ENCODE assay signal across 8 cellular contexts in the genomic region with DNA sequence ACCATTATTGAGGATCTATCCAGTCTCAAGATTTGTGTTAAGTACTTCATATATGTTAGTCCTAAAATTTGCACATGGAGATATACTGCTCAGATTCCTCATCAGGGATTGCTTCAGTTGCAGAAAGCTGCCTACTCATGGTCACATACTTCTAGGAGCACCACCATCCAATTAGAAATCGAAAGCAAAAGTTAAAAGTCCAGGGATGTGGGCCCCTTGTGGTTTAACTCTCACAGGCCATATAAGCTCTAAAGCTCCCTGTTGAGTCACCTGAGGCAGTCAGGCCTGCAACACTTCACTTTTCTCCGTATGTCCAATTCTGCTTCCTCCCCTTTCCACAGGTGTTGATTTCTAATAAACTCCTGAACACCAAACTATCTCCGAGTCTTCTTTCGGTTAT.
DNase-seq lines count a peak whose midpoint lies in the region; ATAC-seq and TF ChIP-seq lines count a peak whose summit lies in the region.

No MANE protein-coding gene starts in this region.

- no peak for TF ChIP-seq CTCF in OCI-LY3 (IDR thresholded peaks at IDR 0.05; ENCODE audit: low read depth, low read length)

- no peaks in the 10 kb centered on the region for H3K79me2 ChIP-seq in OCI-LY3 (ENCODE audit: low read length)

- peak overlapping the region; percentile 29 for H3K4me3 ChIP-seq in OCI-LY3 (ENCODE audit: low read length)

- H3K36me3 ChIP-seq in OCI-LY3 (replicated peaks; ENCODE audit: low read depth, low read length), result peaks cover 10% of the 10 kb centered on the region

- H3K9ac ChIP-seq in OCI-LY3 (ENCODE audit: low read length), result no peak overlapping the region

- peaks cover 19% of the 10 kb centered on the region for H3K4me1 ChIP-seq in OCI-LY3 (ENCODE audit: low read length)

- H3K27ac ChIP-seq in OCI-LY3 (ENCODE audit: low read length), result no peak overlapping the region

- DNase-seq in AG20443 (ENCODE audit: low spot score) (peak; percentile 9), middle frontal gyrus (ENCODE audit: extremely low spot score, low spot score) (no peak)
- DNase-seq in central memory CD4-positive, alpha-beta T cell, result peak; percentile 34
- DNase-seq in stimulated activated CD4-positive, alpha-beta T cell treated with anti-CD3 and anti-CD28 coated beads, Interleukin-15, amount 100 ng/mL, for 48 hours (ENCODE audit: low read depth in 2 of 2), result peak; percentile 8 to 12
- no peak for DNase-seq in activated effector memory CD4-positive, alpha-beta T cell treated with Interleukin-2 at 50 U/mL for 16 hours

- H2AFZ ChIP-seq in OCI-LY3 (ENCODE audit: low read depth, low read length), result no peak overlapping the region

- no peaks in the 10 kb centered on the region for H3K27me3 ChIP-seq in OCI-LY3 (ENCODE audit: low read depth, low read length)

- 0 out of 2 replicates have a peak, but pooled peaks cover 8% of the 10 kb centered on the region for H4K20me1 ChIP-seq in OCI-LY3 (ENCODE audit: insufficient read depth, low read length)

- no peaks in the 10 kb centered on the region for H3K9me3 ChIP-seq in OCI-LY3 (ENCODE audit: insufficient read depth, low read length)

- H3K4me2 ChIP-seq in OCI-LY3 (ENCODE audit: low read length), result peak overlapping the region; percentile 53

- ATAC-seq in GM18868 (IDR thresholded peaks at IDR 0.05; ENCODE audit: unreplicated experiment) (peak; percentile 96), HG02970 (IDR thresholded peaks at IDR 0.05; ENCODE audit: low FRiP score, unreplicated experiment) (peak; percentile 76)

Comparison
In these comparisons a context has a peak if more than half of its experiments do, and no peak if none do; other contexts are left out.
1. DNase-seq: peak in AG20443 (single experiment), central memory CD4-positive, alpha-beta T cell (single experiment) and stimulated activated CD4-positive, alpha-beta T cell treated with anti-CD3 and anti-CD28 coated beads, Interleukin-15, amount 100 ng/mL, for 48 hours (2 of 2); none in middle frontal gyrus (single experiment) and activated effector memory CD4-positive, alpha-beta T cell treated with Interleukin-2 at 50 U/mL for 16 hours (single experiment).